Comparison of ENCODE assay signal across 8 cellular contexts in the genomic region with DNA sequence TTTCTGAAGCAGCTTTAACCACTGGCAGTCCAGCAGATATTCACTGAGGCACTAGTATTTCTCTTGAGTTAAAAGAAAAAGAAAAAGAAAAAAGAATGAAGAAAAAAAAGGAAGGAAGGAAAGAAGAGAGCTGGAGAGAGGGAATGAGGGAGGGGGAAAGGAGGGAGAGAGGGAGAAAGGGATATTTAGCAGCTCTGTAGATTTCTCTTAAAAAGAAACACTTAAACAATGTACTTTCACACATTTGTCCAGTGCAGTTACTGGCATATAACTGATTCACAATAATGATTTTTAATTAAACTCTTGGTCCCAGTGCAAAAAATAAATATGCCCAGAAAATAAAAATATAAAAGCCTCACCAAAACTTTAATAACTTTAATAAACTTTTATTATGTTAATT.
"Had no signal": no experiment of that assay in that cellular context is flagged by ENCODE, and none has a peak within 500 bp of the region (broad histone marks: within the 10 kb centered on the region; RNA-seq: fewer than 3 reads in every experiment).

No MANE protein-coding gene starts in this region.

- H3K4me3 ChIP-seq: GM12878 had no signal

- ATAC-seq: GM12878 had no signal

- DNase-seq: GDM1, GF-D8 had no signal

- FAIRE-seq: G401.6, GM12878, GM12891, GM12892, GM18507, GM19239 had no signal
